Comparison of ENCODE assay signal across 13 cellular contexts in genomic region chr5:72387985-72388384, GRCh38.
DNase-seq lines count a peak whose midpoint lies in the region; ATAC-seq and TF ChIP-seq lines count a peak whose summit lies in the region.
"Had no signal": no experiment of that assay in that cellular context is flagged by ENCODE, and none has a peak within 500 bp of the region (broad histone marks: within the 10 kb centered on the region; RNA-seq: fewer than 3 reads in every experiment).

No MANE protein-coding gene starts in this region.

- H3K4me1 Mint-ChIP-seq in activated CD8-positive, alpha-beta T cell treated with anti-CD3 and anti-CD28 coated beads, Interleukin-2, amount 10 ng/mL, durations not matched to agents 7 days and 5 days (ENCODE audit: low read depth), result no peaks in the 10 kb centered on the region
- H3K4me1 Mint-ChIP-seq: endodermal cell; naive thymus-derived CD8-positive, alpha-beta T cell had no signal

- intact Hi-C loops in aorta (cut with DNase I), result no loop called here

- no peak overlapping the region for H3K27ac ChIP-seq in aorta (ENCODE audit: low read depth in 1 of 2, low read length in 2 of 2)

- no peak overlapping the region for H3K27ac Mint-ChIP-seq in activated CD8-positive, alpha-beta T cell treated with anti-CD3 and anti-CD28 coated beads, Interleukin-2, amount 10 ng/mL, durations not matched to agents 7 days and 5 days
- H3K27ac Mint-ChIP-seq: activated naive CD4-positive, alpha-beta T cell treated with anti-CD3 and anti-CD28 coated beads, Interleukin-2, amount 50 U/mL, for 72 hours; endodermal cell; naive thymus-derived CD8-positive, alpha-beta T cell had no signal

- DNase-seq in AG09309 (ENCODE audit: low read depth) (peak; percentile 45), MG63 (peak; percentile 39), choroid plexus epithelial cell (ENCODE audit: low read depth) (peak; percentile 87), kidney glomerular epithelial cell (lab: John Stamatoyannopoulos, UW) (peak; percentile 79), anterior cingulate cortex (lab: John Stamatoyannopoulos, UW) (no peak), aorta (no peak)
- DNase-seq in activated CD8-positive, alpha-beta T cell treated with anti-CD3 and anti-CD28 coated beads, Interleukin-2, amount 10 ng/mL, durations not matched to agents 7 days and 5 days, result no peak
- DNase-seq: endodermal cell; naive thymus-derived CD8-positive, alpha-beta T cell; NCI-H1694 treated with DMSO at 0.1 percent for 48 hours had no signal

- H3K27me3 ChIP-seq in MG63 (no peaks in the 10 kb centered on the region), aorta (ENCODE audit: control insufficient read depth in 1 of 2, insufficient read depth in 2 of 2, low read length in 1 of 2) (no peaks in the 10 kb centered on the region)
- H3K27me3 ChIP-seq: uterus had no signal

- H3K36me3 ChIP-seq in MG63 (no peaks in the 10 kb centered on the region), aorta (ENCODE audit: control insufficient read depth in 1 of 2, insufficient read depth in 2 of 2, low read length in 1 of 2) (no peaks in the 10 kb centered on the region)
- H3K36me3 ChIP-seq: uterus had no signal

- POLR2A ChIA-PET in activated CD8-positive, alpha-beta T cell treated with anti-CD3 and anti-CD28 coated beads, Interleukin-2, amount 10 ng/mL, durations not matched to agents 7 days and 5 days (lab: Charles Lee), result interaction anchor here (1.1 kb wide), 1 partner anchor 19 kb away, joined by 3 read pairs; no protein-coding TSS in a partner anchor

- peaks cover 2 to 12% of the 10 kb centered on the region in 2 donors for H3K4me1 ChIP-seq in aorta (ENCODE audit: control insufficient read depth in 1 of 2, insufficient read depth in 2 of 2, low read length in 2 of 2)
- H3K4me1 ChIP-seq: uterus had no signal

- no peaks in the 10 kb centered on the region for H3K9me3 Mint-ChIP-seq in activated CD8-positive, alpha-beta T cell treated with anti-CD3 and anti-CD28 coated beads, Interleukin-2, amount 10 ng/mL, durations not matched to agents 7 days and 5 days (ENCODE audit: insufficient read depth)
- H3K9me3 Mint-ChIP-seq: activated naive CD4-positive, alpha-beta T cell treated with anti-CD3 and anti-CD28 coated beads, Interleukin-2, amount 50 U/mL, for 72 hours; endodermal cell; naive thymus-derived CD8-positive, alpha-beta T cell had no signal

- H3K4me3 ChIP-seq in AG09309 (ENCODE audit: control insufficient read depth, low read depth, low read length) (no peak overlapping the region), MG63 (no peak overlapping the region), choroid plexus epithelial cell (ENCODE audit: low read depth, low read length) (no peak overlapping the region), aorta (ENCODE audit: low read length in 2 of 2) (no peak overlapping the region)
- H3K4me3 ChIP-seq: uterus had no signal

- 20 to 31% methylated on average over 3 of the region's 3 CpGs for WGBS in aorta, 2 donors

- no peaks in the 10 kb centered on the region for H3K9me3 ChIP-seq in MG63
- no peaks in the 10 kb centered on the region for H3K9me3 ChIP-seq in aorta (ENCODE audit: control insufficient read depth, low read length)
- H3K9me3 ChIP-seq: uterus had no signal

- CTCF ChIA-PET in activated CD8-positive, alpha-beta T cell treated with anti-CD3 and anti-CD28 coated beads, Interleukin-2, amount 10 ng/mL, durations not matched to agents 7 days and 5 days (lab: Charles Lee), result no interaction called here

- TF ChIP-seq CTCF in AG09309 (IDR thresholded peaks at IDR 0.05; ENCODE audit: control insufficient read depth, insufficient read depth, low read depth, low read length, missing control alignments), result no peak
- no peak for TF ChIP-seq CTCF in choroid plexus epithelial cell (conservative IDR thresholded peaks at IDR 0.05; ENCODE audit: low read depth, low read length)

- no peaks in the 10 kb centered on the region for H3K36me3 Mint-ChIP-seq in activated CD8-positive, alpha-beta T cell treated with anti-CD3 and anti-CD28 coated beads, Interleukin-2, amount 10 ng/mL, durations not matched to agents 7 days and 5 days (ENCODE audit: low read depth)
- H3K36me3 Mint-ChIP-seq: activated naive CD4-positive, alpha-beta T cell treated with anti-CD3 and anti-CD28 coated beads, Interleukin-2, amount 50 U/mL, for 72 hours; naive thymus-derived CD8-positive, alpha-beta T cell had no signal

- H3K27me3 Mint-ChIP-seq in activated CD8-positive, alpha-beta T cell treated with anti-CD3 and anti-CD28 coated beads, Interleukin-2, amount 10 ng/mL, durations not matched to agents 7 days and 5 days (ENCODE audit: low read depth), result peaks cover 13% of the 10 kb centered on the region

- ATAC-seq in activated CD8-positive, alpha-beta T cell treated with anti-CD3 and anti-CD28 coated beads, Interleukin-2, amount 10 ng/mL, durations not matched to agents 7 days and 5 days, result no peak
- ATAC-seq in HG02884 (IDR thresholded peaks at IDR 0.05; ENCODE audit: unreplicated experiment) (no peak), aorta (ENCODE audit: low FRiP score) (no peak)
- ATAC-seq: activated naive CD4-positive, alpha-beta T cell treated with anti-CD3 and anti-CD28 coated beads, Interleukin-2, amount 50 U/mL, for 72 hours; naive thymus-derived CD8-positive, alpha-beta T cell had no signal

- H3K4me3 Mint-ChIP-seq in activated CD8-positive, alpha-beta T cell treated with anti-CD3 and anti-CD28 coated beads, Interleukin-2, amount 10 ng/mL, durations not matched to agents 7 days and 5 days, result no peak overlapping the region
- H3K4me3 Mint-ChIP-seq: endodermal cell; naive thymus-derived CD8-positive, alpha-beta T cell had no signal

Comparison
In these comparisons a context has a peak if more than half of its experiments do, and no peak if none do; other contexts are left out.
1. DNase-seq: peak in AG09309 (single experiment), MG63 (single experiment), choroid plexus epithelial cell (single experiment) and kidney glomerular epithelial cell (single experiment); none in activated CD8-positive, alpha-beta T cell treated with anti-CD3 and anti-CD28 coated beads, Interleukin-2, amount 10 ng/mL, durations not matched to agents 7 days and 5 days (single experiment), anterior cingulate cortex (0 of 58) and aorta (0 of 2).